16 cellular contexts compared by ENCODE assay signal in the genomic region with DNA sequence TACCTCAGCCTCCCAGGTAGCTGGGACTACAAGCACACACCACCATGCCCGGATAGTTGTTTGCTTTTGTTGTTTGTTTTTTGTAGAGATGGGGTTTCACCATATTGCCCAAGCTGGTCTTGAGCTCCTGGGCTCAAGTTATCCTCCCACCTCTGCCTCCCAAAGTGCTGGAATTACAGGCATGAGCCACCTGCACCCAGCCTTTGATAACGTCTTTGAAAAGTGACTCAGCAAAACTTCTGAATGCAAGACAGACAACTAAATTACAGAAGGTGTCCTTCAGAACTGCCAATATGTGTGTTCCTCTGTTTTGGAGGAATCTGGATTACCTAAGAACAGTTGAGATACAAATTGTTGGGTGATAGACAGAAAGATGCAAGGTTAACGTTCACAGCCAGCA.
DNase-seq lines count a peak whose midpoint lies in the region; ATAC-seq, FAIRE-seq and TF ChIP-seq lines count a peak whose summit lies in the region.
"Had no signal": no experiment of that assay in that cellular context is flagged by ENCODE, and none has a peak within 500 bp of the region (broad histone marks: within the 10 kb centered on the region; RNA-seq: fewer than 3 reads in every experiment).

No MANE protein-coding gene starts in this region.

- POLR2A ChIA-PET in activated CD4-positive, alpha-beta T cell treated with anti-CD3 and anti-CD28 coated beads for 36 hours (lab: Charles Lee), result no interaction called here
- POLR2A ChIA-PET in GM12878 (lab: Charles Lee), result interaction anchor here (0.5 to 0.9 kb wide), 2 partner anchors 43 to 446 kb away, joined by 3 to 4 read pairs; no protein-coding TSS in a partner anchor

- peak overlapping the region; percentile 20; the same call in 1 of the 2 replicates for H2AFZ ChIP-seq in GM12878 (ENCODE audit: control insufficient read depth, low read depth, low read length)
- H2AFZ ChIP-seq in parathyroid adenoma, result peak overlapping the region; percentile 86

- H3K27me3 ChIP-seq in GM12878 (replicated peaks in 1 of 2; ENCODE audit: control insufficient read depth in 2 of 2, insufficient read depth in 2 of 2, low read length in 1 of 2) (no peaks in the 10 kb centered on the region), parathyroid adenoma (ENCODE audit: control insufficient read depth, insufficient read depth, low read length) (no peaks in the 10 kb centered on the region)

- H3K79me2 ChIP-seq in GM12878 (ENCODE audit: control insufficient read depth, insufficient read depth, low read length) (no peaks in the 10 kb centered on the region; the same call in none of the 2 replicates), parathyroid adenoma (peaks cover 8% of the 10 kb centered on the region)

- H3K4me1 ChIP-seq in GM12878 (ENCODE audit: control insufficient read depth, insufficient read depth, low read length) (peaks cover 30% of the 10 kb centered on the region), parathyroid adenoma (peaks cover 38% of the 10 kb centered on the region)

- no peak for TF ChIP-seq RAD21 in GM12878 (IDR thresholded peaks at IDR 0.05; ENCODE audit: insufficient read depth, low read depth, low read length)

- RAD21 ChIA-PET in GM12878 (lab: Charles Lee; ENCODE audit: unreplicated experiment), result interaction anchor here (0.8 to 1.0 kb wide), 2 partner anchors 15 to 103 kb away, joined by 3 to 4 read pairs; no protein-coding TSS in a partner anchor

- H3K27ac ChIP-seq in GM12878 (ENCODE audit: control insufficient read depth, insufficient read depth) (peak overlapping the region; percentile 68), parathyroid adenoma (peak overlapping the region; percentile 92)
- H3K27ac ChIP-seq: coronary artery had no signal

- TF ChIP-seq CTCF in GM12878 (IDR thresholded peaks at IDR 0.05 in 2 of 3, conservative IDR thresholded peaks at IDR 0.05 in 1 of 3; ENCODE audit: control insufficient read depth in 2 of 3, extremely low read depth in 1 of 3, insufficient read depth in 1 of 3, low read depth in 3 of 3, low read length in 3 of 3), result no peak
- no peak for TF ChIP-seq CTCF in parathyroid adenoma (IDR thresholded peaks at IDR 0.05)

- ATAC-seq in activated CD4-positive, alpha-beta T cell treated with anti-CD3 and anti-CD28 coated beads for 36 hours, result no peak
- ATAC-seq in GM12878 (no peak), HG02571 (IDR thresholded peaks at IDR 0.05; ENCODE audit: unreplicated experiment) (no peak), GM21723 (IDR thresholded peaks at IDR 0.05; ENCODE audit: unreplicated experiment) (no peak)
- ATAC-seq: esophagus mucosa had no signal

- TF ChIP-seq EP300 in GM12878 (IDR thresholded peaks at IDR 0.05; ENCODE audit: borderline replicate concordance in 1 of 2, control insufficient read depth in 1 of 2, low read depth in 2 of 2, low read length in 2 of 2), result no peak

- SMC1A ChIA-PET in GM12878 (lab: Charles Lee; ENCODE audit: uncharacterized antibody, unreplicated experiment), result interaction anchor here (1.3 to 4.3 kb wide), 5 partner anchors 10 to 101 kb away, joined by 4 to 21 read pairs (median 5); partner anchors contain the start of gene ESR2

- H3K4me2 ChIP-seq in GM12878 (ENCODE audit: control insufficient read depth, insufficient read depth) (no peak overlapping the region), parathyroid adenoma (ENCODE audit: low read length) (no peak overlapping the region)

- no peaks in the 10 kb centered on the region for H3K27me3 Mint-ChIP-seq in activated CD4-positive, alpha-beta T cell treated with anti-CD3 and anti-CD28 coated beads for 36 hours
- H3K27me3 Mint-ChIP-seq in IgD-negative memory B cell, result no peaks in the 10 kb centered on the region

- H3K4me1 Mint-ChIP-seq in activated CD4-positive, alpha-beta T cell treated with anti-CD3 and anti-CD28 coated beads for 36 hours, result peaks cover 33% of the 10 kb centered on the region
- peaks cover 32 to 53% (median 32%) of the 10 kb centered on the region in 3 donors for H3K4me1 Mint-ChIP-seq in IgD-negative memory B cell

- H3K9ac ChIP-seq in GM12878 (ENCODE audit: control insufficient read depth, insufficient read depth, low read length) (no peak overlapping the region), parathyroid adenoma (no peak overlapping the region)

- H3K36me3 Mint-ChIP-seq in activated CD4-positive, alpha-beta T cell treated with anti-CD3 and anti-CD28 coated beads for 36 hours (ENCODE audit: low read depth), result peaks cover 15% of the 10 kb centered on the region
- peaks cover 14% of the 10 kb centered on the region for H3K36me3 Mint-ChIP-seq in IgD-negative memory B cell

- no peaks in the 10 kb centered on the region for H3K9me3 Mint-ChIP-seq in activated CD4-positive, alpha-beta T cell treated with anti-CD3 and anti-CD28 coated beads for 36 hours (ENCODE audit: low read depth)
- no peaks in the 10 kb centered on the region for H3K9me3 Mint-ChIP-seq in IgD-negative memory B cell

- H4K20me1 ChIP-seq in GM12878 (ENCODE audit: control insufficient read depth, insufficient read depth), result no peaks in the 10 kb centered on the region

- no peak for TF ChIP-seq POLR2A in GM12878 (IDR thresholded peaks at IDR 0.05; ENCODE audit: low read depth, low read length)

- DNase-seq in activated CD4-positive, alpha-beta T cell treated with anti-CD3 and anti-CD28 coated beads for 36 hours, result no peak
- DNase-seq in activated CD4-positive, alpha-beta T cell treated with anti-CD3 and anti-CD28 coated beads for 4 hours, result no peak
- no peak for DNase-seq in GM12878 (ENCODE audit: low read depth, low spot score)
- DNase-seq in NCI-H1048 (lab: John Stamatoyannopoulos, UW), result no peak
- DNase-seq: aorta; GDM1; head of caudate nucleus; NCI-H1105 treated with DMSO at 0.1 percent for 48 hours; retina; stimulated activated CD4-positive, alpha-beta T cell treated with anti-CD3 and anti-CD28 coated beads, Interleukin-2, amount 100 ng/mL, for 24 hours had no signal

- H3K4me3 ChIP-seq in GM12878 (no peak overlapping the region), parathyroid adenoma (ENCODE audit: low read depth, low read length) (no peak overlapping the region)
- H3K4me3 ChIP-seq: coronary artery had no signal

- no peak overlapping the region for H3K4me3 Mint-ChIP-seq in activated CD4-positive, alpha-beta T cell treated with anti-CD3 and anti-CD28 coated beads for 36 hours
- H3K4me3 Mint-ChIP-seq in IgD-negative memory B cell, result peak overlapping the region in 2 of 4 donors; percentile 82 to 90

- no peak for FAIRE-seq in GM12878 (lab: Jason Lieb, UNC)

- H3K36me3 ChIP-seq in GM12878 (ENCODE audit: control insufficient read depth in 2 of 2, insufficient read depth in 2 of 2, low read length in 1 of 2) (peaks cover 1 to 7% of the 10 kb centered on the region in 2 experiments; a peak in 2 of 4 replicates), parathyroid adenoma (ENCODE audit: control insufficient read depth, insufficient read depth, low read length) (no peaks in the 10 kb centered on the region)

- H3K9me3 ChIP-seq in GM12878 (replicated peaks; ENCODE audit: control insufficient read depth, insufficient read depth, low read length) (no peaks in the 10 kb centered on the region), parathyroid adenoma (ENCODE audit: control insufficient read depth, low read length) (no peaks in the 10 kb centered on the region)

- intact Hi-C loops in activated CD4-positive, alpha-beta T cell treated with anti-CD3 and anti-CD28 coated beads for 36 hours (cut with DNase I, micrococcal nuclease), result no loop called here
- intact Hi-C loops in GM12878 (cut with micrococcal nuclease; ENCODE audit: unreplicated experiment), result no loop called here

- no TSS peak for BruUV-seq in GM12878 (replicated peaks; lab: Mats Ljungman, UMichigan)

- in situ Hi-C loops in GM12878 (cut with MboI), result no loop called here

- WGBS in GM12878 (ENCODE audit: insufficient coverage, insufficient replicate concordance, low lambda C conversion rate, missing lambda C conversion rate), result 68% methylated on average over 3 of the region's 3 CpGs

- CTCF ChIA-PET in activated CD4-positive, alpha-beta T cell treated with anti-CD3 and anti-CD28 coated beads for 36 hours (lab: Charles Lee), result interaction anchor here (1.2 kb wide), 1 partner anchor 394 kb away, joined by 4 read pairs; no protein-coding TSS in a partner anchor
- CTCF ChIA-PET in GM12878 (lab: Yijun Ruan, JAX), result interaction anchor here (0.6 to 2.7 kb wide), 3 partner anchors 10 to 109 kb away, joined by 3 to 12 read pairs (median 3); no protein-coding TSS in a partner anchor

- H3K27ac Mint-ChIP-seq in activated CD4-positive, alpha-beta T cell treated with anti-CD3 and anti-CD28 coated beads for 36 hours, result peak overlapping the region; percentile 49
- H3K27ac Mint-ChIP-seq in IgD-negative memory B cell, result peak overlapping the region; percentile 85 to 98 (median 98)

TF ChIP-seq in GM12878, 131 proteins besides CTCF, POLR2A, EP300 and RAD21:
- TF ChIP-seq ESRRA (IDR thresholded peaks at IDR 0.05; ENCODE audit: low read length) (no peak), BACH1 (IDR thresholded peaks at IDR 0.05; ENCODE audit: borderline replicate concordance) (0 out of 2 replicates have a peak, but pooled peaks have one; percentile 25), ZNF384 (IDR thresholded peaks at IDR 0.05; ENCODE audit: borderline replicate concordance, low read depth, low read length) (no peak)
